Comparison of ENCODE assay signal across 9 cellular contexts in the genomic region with DNA sequence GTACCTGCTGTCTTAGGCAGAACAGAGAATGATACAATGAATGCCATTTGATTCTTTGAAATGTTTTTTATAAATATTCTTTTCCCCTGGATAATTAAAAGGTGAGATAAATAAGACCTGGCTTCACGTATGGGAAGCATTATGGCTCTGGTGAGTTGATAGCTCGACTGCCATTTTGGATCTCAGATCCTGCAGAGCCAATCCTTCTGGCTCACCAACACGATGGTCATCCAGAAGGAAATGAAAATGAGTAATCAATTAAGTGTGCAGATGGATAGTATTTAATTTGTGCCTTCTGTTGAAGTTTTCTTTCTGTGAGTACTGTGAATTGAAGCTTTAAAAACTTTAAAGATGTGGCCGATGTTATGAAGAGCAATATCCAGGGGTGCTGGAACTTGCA. TPM values are rescaled to one million over a fixed set of nuclear protein-coding genes. Genes with fewer than 3 reads are reported as not detected.
DNase-seq lines count a peak whose midpoint lies in the region; ATAC-seq, FAIRE-seq and TF ChIP-seq lines count a peak whose summit lies in the region.
"Had no signal": no experiment of that assay in that cellular context is flagged by ENCODE, and none has a peak within 500 bp of the region (broad histone marks: within the 10 kb centered on the region; RNA-seq: fewer than 3 reads in every experiment).

No MANE protein-coding gene starts in this region.

- H3K4me2 ChIP-seq in GM23248 (ENCODE audit: unreplicated experiment), result peak overlapping the region; percentile 96
- H3K4me2 ChIP-seq in endothelial cell of umbilical vein (ENCODE audit: insufficient read depth, low read length), result peak overlapping the region; percentile 87

- H3K27me3 ChIP-seq in GM23248 (replicated peaks; ENCODE audit: insufficient read depth), result no peaks in the 10 kb centered on the region
- no peaks in the 10 kb centered on the region for H3K27me3 ChIP-seq in SJSA1 (replicated peaks)
- no peaks in the 10 kb centered on the region for H3K27me3 ChIP-seq in endothelial cell of umbilical vein (ENCODE audit: control insufficient read depth in 2 of 2, insufficient read depth in 2 of 2, low read length in 2 of 2)
- no peaks in the 10 kb centered on the region for H3K27me3 ChIP-seq in sigmoid colon
- H3K27me3 ChIP-seq: ovary had no signal

- H3K9me3 ChIP-seq in GM23248 (ENCODE audit: low read depth) (no peaks in the 10 kb centered on the region), SJSA1 (replicated peaks) (no peaks in the 10 kb centered on the region), endothelial cell of umbilical vein (replicated peaks; ENCODE audit: control insufficient read depth, insufficient read depth, low read length) (no peaks in the 10 kb centered on the region), sigmoid colon (no peaks in the 10 kb centered on the region)
- H3K9me3 ChIP-seq: ovary had no signal

- H3K4me1 ChIP-seq in GM23248 (ENCODE audit: insufficient read depth) (peaks cover 72% of the 10 kb centered on the region), SJSA1 (replicated peaks) (peaks cover 63% of the 10 kb centered on the region), endothelial cell of umbilical vein (ENCODE audit: control insufficient read depth, extremely low read depth, insufficient read depth, low read length) (peaks cover 51% of the 10 kb centered on the region), sigmoid colon (peaks cover 0 to 86% (median 82%) of the 10 kb centered on the region in 4 donors)

- no peaks in the 10 kb centered on the region for H3K9me1 ChIP-seq in endothelial cell of umbilical vein (replicated peaks; ENCODE audit: control insufficient read depth, extremely low read depth, insufficient read depth, low read length)

- no TSS peak for BruUV-seq in endothelial cell of umbilical vein (replicated peaks; lab: Mats Ljungman, UMichigan)

- peaks cover 70% of the 10 kb centered on the region for H3K79me2 ChIP-seq in GM23248 (ENCODE audit: insufficient read depth)
- peaks cover 65% of the 10 kb centered on the region for H3K79me2 ChIP-seq in endothelial cell of umbilical vein (ENCODE audit: control insufficient read depth, insufficient read depth, low read length)

- dilution Hi-C loops in endothelial cell of umbilical vein (cut with MboI; ENCODE audit: extremely low pct_ligation_motif_present, low sequenced_read_pairs), result no loop called here

- H3K27ac ChIP-seq in GM23248 (peak overlapping the region; percentile 92), SJSA1 (peak overlapping the region; percentile 82; the same call in 1 of the 2 replicates), endothelial cell of umbilical vein (ENCODE audit: insufficient read depth, low read depth, low read length) (no peak overlapping the region), sigmoid colon (peak overlapping the region; percentile 80 to 90 (median 81))
- H3K27ac ChIP-seq: ovary had no signal

- no peaks in the 10 kb centered on the region for H3K9me2 ChIP-seq in GM23248 (ENCODE audit: insufficient read depth)

- TF ChIP-seq POLR2A in endothelial cell of umbilical vein (IDR thresholded peaks at IDR 0.05; ENCODE audit: low read depth, low read length) (no peak), sigmoid colon (IDR thresholded peaks at IDR 0.05) (no peak), GM18505 (IDR thresholded peaks at IDR 0.05; ENCODE audit: borderline replicate concordance, extremely low read depth, insufficient read depth, insufficient read length) (no peak)

- no peak for FAIRE-seq in endothelial cell of umbilical vein (lab: Jason Lieb, UNC)

- 1% methylated on average over 4 of the region's 4 CpGs for WGBS in GM23248 (ENCODE audit: low coverage in 1 of 2, low lambda C conversion rate in 2 of 2, missing lambda C conversion rate in 2 of 2), 2 experiments
- 48 to 66% methylated on average over 4 of the region's 4 CpGs for WGBS in sigmoid colon, 2 donors

- H3K4me3 ChIP-seq in GM23248 (peak overlapping the region; percentile 100), SJSA1 (no peak overlapping the region), endothelial cell of umbilical vein (replicated peaks in 1 of 3; ENCODE audit: insufficient read depth in 1 of 3, low read depth in 1 of 3, low read length in 3 of 3) (peak overlapping the region in 1 of 3 experiments; percentile 99), sigmoid colon (peak overlapping the region in 1 of 4 donors; percentile 71)
- H3K4me3 ChIP-seq: ovary had no signal

- in situ Hi-C loops in GM23248 (cut with MboI), result no loop called here

- H3F3A ChIP-seq in GM23248 (ENCODE audit: insufficient read depth), result peaks cover 86% of the 10 kb centered on the region

- H3K36me3 ChIP-seq in GM23248 (ENCODE audit: low read depth) (no peaks in the 10 kb centered on the region), SJSA1 (no peaks in the 10 kb centered on the region), endothelial cell of umbilical vein (ENCODE audit: control insufficient read depth in 2 of 2, extremely low read depth in 1 of 2, insufficient read depth in 2 of 2, low read length in 2 of 2) (no peaks in the 10 kb centered on the region), sigmoid colon (no peaks in the 10 kb centered on the region)
- H3K36me3 ChIP-seq: ovary had no signal

- no peak for ATAC-seq in HG02642 (IDR thresholded peaks at IDR 0.05; ENCODE audit: poor library complexity, unreplicated experiment)
- no peak for ATAC-seq in GM18505 (IDR thresholded peaks at IDR 0.05; ENCODE audit: unreplicated experiment)
- ATAC-seq in GM19395 (IDR thresholded peaks at IDR 0.05; ENCODE audit: unreplicated experiment), result no peak

- TF ChIP-seq EP300 in sigmoid colon (IDR thresholded peaks at IDR 0.05), result no peak

- intact Hi-C loops in endothelial cell of umbilical vein (cut with micrococcal nuclease), result no loop called here
- intact Hi-C loops in sigmoid colon (cut with DNase I), result no loop called here

- no peak overlapping the region for H2AFZ ChIP-seq in GM23248
- no peak overlapping the region for H2AFZ ChIP-seq in endothelial cell of umbilical vein (ENCODE audit: low read depth, low read length)

- H4K20me1 ChIP-seq in GM23248 (ENCODE audit: insufficient read depth) (0 out of 2 replicates have a peak, but pooled peaks cover 4% of the 10 kb centered on the region), endothelial cell of umbilical vein (replicated peaks; ENCODE audit: control insufficient read depth, extremely low read depth, insufficient read depth, low read length) (no peaks in the 10 kb centered on the region)

- POLR2A ChIA-PET in endothelial cell of umbilical vein (lab: Charles Lee), result interaction anchor here (0.8 kb wide), 1 partner anchor 96 kb away, joined by 3 read pairs; no protein-coding TSS in a partner anchor

- DNase-seq in GM23248, result peak; percentile 66
- DNase-seq in SJSA1 (ENCODE audit: low read depth in 1 of 2, low spot score in 2 of 2), result no peak
- no peak for DNase-seq in endothelial cell of umbilical vein (ENCODE audit: low read depth, low spot score)
- DNase-seq in sigmoid colon, result no peak
- DNase-seq: activated CD4-positive, alpha-beta T cell treated with anti-CD3 and anti-CD28 coated beads, Interleukin-2, amount 50 U/mL, for 4 hours; ovary had no signal

- H3K9ac ChIP-seq in GM23248, result peak overlapping the region; percentile 99
- peak overlapping the region; percentile 98 for H3K9ac ChIP-seq in endothelial cell of umbilical vein (replicated peaks; ENCODE audit: extremely low read depth, insufficient read depth, low read length)

- CTCF ChIA-PET in endothelial cell of umbilical vein (lab: Charles Lee), result interaction anchor here (1.0 to 4.9 kb wide), 6 partner anchors 8 to 167 kb away, joined by 3 to 33 read pairs (median 4); a partner anchor contains a TSS

- TF ChIP-seq CTCF in endothelial cell of umbilical vein (IDR thresholded peaks at IDR 0.05; ENCODE audit: extremely low read depth in 1 of 2, insufficient read depth in 1 of 2, low read depth in 1 of 2, low read length in 2 of 2) (no peak), sigmoid colon (IDR thresholded peaks at IDR 0.05) (no peak)

TF ChIP-seq in endothelial cell of umbilical vein, 7 proteins besides CTCF, POLR2A, EP300 and RAD21:
- no peak for TF ChIP-seq JUN (IDR thresholded peaks at IDR 0.05; ENCODE audit: borderline replicate concordance, insufficient read depth, insufficient read length, low read depth)
- TF ChIP-seq POLR2AphosphoS5 (IDR thresholded peaks at IDR 0.05; ENCODE audit: insufficient read depth, low read depth, low read length), result no peak
- TF ChIP-seq, protein P1, sequence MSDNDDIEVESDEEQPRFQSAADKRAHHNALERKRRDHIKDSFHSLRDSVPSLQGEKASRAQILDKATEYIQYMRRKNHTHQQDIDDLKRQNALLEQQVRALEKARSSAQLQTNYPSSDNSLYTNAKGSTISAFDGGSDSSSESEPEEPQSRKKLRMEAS (IDR thresholded peaks at IDR 0.05; ENCODE audit: insufficient read depth, insufficient read length), result no peak
- no peak for TF ChIP-seq FOS (IDR thresholded peaks at IDR 0.05; ENCODE audit: borderline replicate concordance, insufficient read depth, low read length)
- TF ChIP-seq MYC (IDR thresholded peaks at IDR 0.05; ENCODE audit: low read depth, low read length), result no peak

RNA-seq across cellular contexts. Expression of a gene that starts 2.7 kb away (rescaled TPM):
- total RNA-seq in GM23248 (2014; rRNA removed; shearing (Covaris generic)), result 14.1 and 53.5 TPM in 2 replicates
- polyA plus RNA-seq in GM23248 (2016; fragmentation: Nextera tagmentation; extraction: Ambion mirVana) (21.0 and 21.1 TPM in 2 replicates), endothelial cell of umbilical vein (8.5 and 10.6 TPM in 2 replicates), sigmoid colon (10 to 100 TPM in 1 of 3 donors, 1 to 10 TPM in 1, under 1 TPM in 1; 0.60 to 23.0 (median 9.2) TPM)
- total RNA-seq in SJSA1 (2014; rRNA removed; shearing (Covaris generic)), result 10.5 and 16.6 TPM in 2 replicates
- total RNA-seq in endothelial cell of umbilical vein (33.3 and 37.2 TPM in 2 replicates), sigmoid colon (10 to 100 TPM; 26.5 to 51.8 (median 28.1) TPM)
- polyA plus RNA-seq in endothelial cell of umbilical vein (2011; cell fraction: cytosol; rRNA removed), result 7.3 and 7.7 TPM in 2 replicates
- 16.9 and 21.7 TPM in 2 replicates for polyA plus RNA-seq in endothelial cell of umbilical vein (2011; cell fraction: nucleus; rRNA removed)
- polyA plus RNA-seq in endothelial cell of umbilical vein (2012), result 6.3 and 9.0 TPM in 2 replicates
- polyA minus RNA-seq in endothelial cell of umbilical vein, result 40.4 and 50.1 TPM in 2 replicates
- 12.3 TPM for polyA minus RNA-seq in endothelial cell of umbilical vein (2011; cell fraction: cytosol; rRNA and poly(A)+ RNA removed)
- polyA minus RNA-seq in endothelial cell of umbilical vein (2011; cell fraction: nucleus; rRNA and poly(A)+ RNA removed), result 49.4 and 51.6 TPM in 2 replicates
